ENCODE assay signal across 8 cellular contexts in genomic region chr5:16615737-16616535, GRCh38. TPM values are rescaled to one million over a fixed set of nuclear protein-coding genes. Genes with fewer than 3 reads are reported as not detected.
DNase-seq lines count a peak whose midpoint lies in the region; TF ChIP-seq lines count a peak whose summit lies in the region.

No MANE protein-coding gene starts in this region.

- H3K9ac ChIP-seq in BLaER1 treated with 17β-estradiol and CSF1 and Interleukin-3, amounts not matched to agents 10 nM and 100 nM = peak overlapping the region; percentile 72 to 93 (median 82)
- no peak overlapping the region for H3K9ac ChIP-seq in fibroblast of lung (ENCODE audit: insufficient read depth, low read length)

- H3K4me3 ChIP-seq in BLaER1 treated with 17β-estradiol and CSF1 and Interleukin-3, amounts not matched to agents 10 nM and 100 nM = peak overlapping the region; percentile 78 to 93 (median 84)
- peak overlapping the region; percentile 64 for H3K4me3 ChIP-seq in HAP-1
- H3K4me3 ChIP-seq in fibroblast of lung (replicated peaks in 1 of 4; ENCODE audit: control extremely low read depth in 1 of 4, insufficient read depth in 1 of 4, low read depth in 3 of 4, low read length in 4 of 4) = peak overlapping the region; percentile 35 to 62 (median 50)

- H3K4me3 Mint-ChIP-seq in T-helper 1 cell treated with Interleukin-12 subunit alpha and Interleukin-12 subunit beta and Interleukin-4 antibody, amounts not matched to agents 30 μg/mL and 1 μg/mL, for 36 hours = peak overlapping the region; percentile 94
- H3K4me3 Mint-ChIP-seq in osteocyte (ENCODE audit: unreplicated experiment) = peak overlapping the region; percentile 72

- H3K4me2 ChIP-seq in BLaER1 treated with 17β-estradiol and CSF1 and Interleukin-3, amounts not matched to agents 10 nM and 100 nM = peak overlapping the region; percentile 93 to 100 (median 98)
- H3K4me2 ChIP-seq in fibroblast of lung (ENCODE audit: extremely low read depth, insufficient read depth, low read length) = peak overlapping the region; percentile 77

- in situ Hi-C loops in HAP-1 (cut with MboI; ENCODE audit: low sequenced_read_pairs) = no loop called here

- H3K4me1 Mint-ChIP-seq in T-helper 1 cell treated with Interleukin-12 subunit alpha and Interleukin-12 subunit beta and Interleukin-4 antibody, amounts not matched to agents 30 μg/mL and 1 μg/mL, for 36 hours (ENCODE audit: low read depth) = peaks cover 34% of the 10 kb centered on the region
- H3K4me1 Mint-ChIP-seq in osteocyte (ENCODE audit: unreplicated experiment) = peaks cover 8% of the 10 kb centered on the region

- H3K79me2 ChIP-seq in fibroblast of lung (ENCODE audit: control insufficient read depth, insufficient read depth, low read length) = no peaks in the 10 kb centered on the region

- H3K36me3 Mint-ChIP-seq in T-helper 1 cell treated with Interleukin-12 subunit alpha and Interleukin-12 subunit beta and Interleukin-4 antibody, amounts not matched to agents 30 μg/mL and 1 μg/mL, for 36 hours (ENCODE audit: low read depth) = peaks cover 24% of the 10 kb centered on the region
- no peaks in the 10 kb centered on the region for H3K36me3 Mint-ChIP-seq in osteocyte (ENCODE audit: unreplicated experiment)

- H3K27ac ChIP-seq in BLaER1 treated with 17β-estradiol and CSF1 and Interleukin-3, amounts not matched to agents 10 nM and 100 nM = peak overlapping the region; percentile 4 to 90 (median 79); a peak in 21 of 22 replicates
- H3K27ac ChIP-seq in fibroblast of lung (ENCODE audit: insufficient read depth, low read length) = no peak overlapping the region

- TF ChIP-seq CTCF in fibroblast of lung (conservative IDR thresholded peaks at IDR 0.05 in 1 of 2, IDR thresholded peaks at IDR 0.05 in 1 of 2; ENCODE audit: low read depth in 1 of 2, low read length in 2 of 2) (no peak), osteocyte (IDR thresholded peaks at IDR 0.05) (no peak)

- H3K9me3 Mint-ChIP-seq in T-helper 1 cell treated with Interleukin-12 subunit alpha and Interleukin-12 subunit beta and Interleukin-4 antibody, amounts not matched to agents 30 μg/mL and 1 μg/mL, for 36 hours = no peaks in the 10 kb centered on the region
- H3K9me3 Mint-ChIP-seq in osteocyte (ENCODE audit: unreplicated experiment) = no peaks in the 10 kb centered on the region

- H3K27me3 Mint-ChIP-seq in T-helper 1 cell treated with Interleukin-12 subunit alpha and Interleukin-12 subunit beta and Interleukin-4 antibody, amounts not matched to agents 30 μg/mL and 1 μg/mL, for 36 hours (ENCODE audit: low read depth) = no peaks in the 10 kb centered on the region
- peaks cover 53% of the 10 kb centered on the region for H3K27me3 Mint-ChIP-seq in osteocyte (ENCODE audit: unreplicated experiment)

- H3K9me3 ChIP-seq in BLaER1 treated with 17β-estradiol and CSF1 and Interleukin-3, amounts not matched to agents 10 nM and 100 nM (replicated peaks in 1 of 11) = peaks cover 0 to 12% (median 3%) of the 10 kb centered on the region in 11 experiments; a peak in 7 of 22 replicates
- H3K9me3 ChIP-seq in HAP-1 = no peaks in the 10 kb centered on the region
- H3K9me3 ChIP-seq in fibroblast of lung (ENCODE audit: control insufficient read depth, insufficient read depth, low read depth, low read length) = no peaks in the 10 kb centered on the region

- intact Hi-C loops in posterior cingulate gyrus (cut with DNase I) = loop anchor here (5.0 kb wide), 2 partner anchors 39 to 69 kb away; no protein-coding TSS in a partner anchor

- H3K27ac Mint-ChIP-seq in T-helper 1 cell treated with Interleukin-12 subunit alpha and Interleukin-12 subunit beta and Interleukin-4 antibody, amounts not matched to agents 30 μg/mL and 1 μg/mL, for 36 hours = peak overlapping the region; percentile 94
- no peak overlapping the region for H3K27ac Mint-ChIP-seq in osteocyte (ENCODE audit: unreplicated experiment)

- DNase-seq in HAP-1 (ENCODE audit: low spot score in 2 of 2) (peak; percentile 13 to 27), fibroblast of lung (ENCODE audit: low read depth in 2 of 2) (no peak), osteocyte (ENCODE audit: extremely low spot score, unreplicated experiment) (no peak), CD1c-positive myeloid dendritic cell (ENCODE audit: extremely low spot score) (no peak), posterior cingulate gyrus (no peak)
- DNase-seq in effector CD4-positive, alpha-beta T cell = no peak

- peaks cover 41 to 77% (median 67%) of the 10 kb centered on the region in 10 experiments for H3K4me1 ChIP-seq in BLaER1 treated with 17β-estradiol and CSF1 and Interleukin-3, amounts not matched to agents 10 nM and 100 nM
- peaks cover 19% of the 10 kb centered on the region for H3K4me1 ChIP-seq in HAP-1
- peaks cover 2% of the 10 kb centered on the region for H3K4me1 ChIP-seq in fibroblast of lung (ENCODE audit: control insufficient read depth, extremely low read depth, insufficient read depth, low read length)

- H2AFZ ChIP-seq in fibroblast of lung (ENCODE audit: low read length) = no peak overlapping the region

- H3K36me3 ChIP-seq in BLaER1 treated with 17β-estradiol and CSF1 and Interleukin-3, amounts not matched to agents 10 nM and 100 nM = no peaks in the 10 kb centered on the region; a peak in 2 of 22 replicates
- no peaks in the 10 kb centered on the region for H3K36me3 ChIP-seq in HAP-1 (replicated peaks)
- H3K36me3 ChIP-seq in fibroblast of lung (ENCODE audit: control insufficient read depth, insufficient read depth, low read length) = no peaks in the 10 kb centered on the region

- H4K20me1 ChIP-seq in BLaER1 treated with 17β-estradiol and CSF1 and Interleukin-3, amounts not matched to agents 10 nM and 100 nM = no peaks in the 10 kb centered on the region; a peak in 1 of 22 replicates
- no peaks in the 10 kb centered on the region for H4K20me1 ChIP-seq in fibroblast of lung (ENCODE audit: control insufficient read depth, extremely low read depth, insufficient read depth, low read length)

- peaks cover 0 to 33% (median 0%) of the 10 kb centered on the region in 11 experiments; a peak in 4 of 22 replicates for H3K27me3 ChIP-seq in BLaER1 treated with 17β-estradiol and CSF1 and Interleukin-3, amounts not matched to agents 10 nM and 100 nM
- no peaks in the 10 kb centered on the region for H3K27me3 ChIP-seq in HAP-1 (ENCODE audit: low read depth)
- H3K27me3 ChIP-seq in fibroblast of lung (ENCODE audit: control insufficient read depth, insufficient read depth, low read length) = peaks cover 17% of the 10 kb centered on the region

RNA-seq across cellular contexts. Expression of gene RETREG1, which starts 0.9 kb away (rescaled TPM):
- total RNA-seq in fibroblast of lung (0.51 and 0.99 TPM in 2 replicates), osteocyte (0.78 and 0.91 TPM in 2 replicates)
- polyA plus RNA-seq in fibroblast of lung = 0.19 and 0.41 TPM in 2 replicates
- 0.08 and 0.36 TPM in 2 replicates for polyA plus RNA-seq in fibroblast of lung (2012)
- polyA minus RNA-seq in fibroblast of lung (ENCODE audit: low replicate concordance) = 0.20 and 0.30 TPM in 2 replicates

Comparison
In these comparisons a context has a peak if more than half of its experiments do, and no peak if none do; other contexts are left out.
1. DNase-seq: peak in HAP-1 (2 of 2); none in fibroblast of lung (0 of 2), osteocyte (single experiment), CD1c-positive myeloid dendritic cell (single experiment), posterior cingulate gyrus (0 of 10) and effector CD4-positive, alpha-beta T cell (single experiment).
2. Peak in every context shown above with its lines, with median percentiles within 50 percentile points of each other: H3K4me3 ChIP-seq.